Comparison of ENCODE assay signal across 10 cellular contexts in genomic region chr18:58867281-58867961, GRCh38. TPM values are rescaled to one million over a fixed set of nuclear protein-coding genes. Genes with fewer than 3 reads are reported as not detected.
DNase-seq lines count a peak whose midpoint lies in the region; ATAC-seq and TF ChIP-seq lines count a peak whose summit lies in the region.
"Had no signal": no experiment of that assay in that cellular context is flagged by ENCODE, and none has a peak within 500 bp of the region (broad histone marks: within the 10 kb centered on the region; RNA-seq: fewer than 3 reads in every experiment).

No MANE protein-coding gene starts in this region.

- H3K4me1 ChIP-seq in iPS-20b (ENCODE audit: insufficient read depth, low read length): peaks cover 47% of the 10 kb centered on the region
- peaks cover 65% of the 10 kb centered on the region for H3K4me1 ChIP-seq in suprapubic skin

- TF ChIP-seq POLR2A in suprapubic skin (IDR thresholded peaks at IDR 0.05): no peak

- ATAC-seq in activated T-cell treated with anti-CD3 and anti-CD28 coated beads, Interleukin-2, amount 50 U/mL, for 72 hours (replicated peaks in 1 of 2): no peak

- peak overlapping the region; percentile 85 for H3K9ac ChIP-seq in iPS-20b (ENCODE audit: low read depth, low read length)

- peak overlapping the region; percentile 94 for H3K27ac ChIP-seq in iPS-20b (ENCODE audit: low read length)
- H3K27ac ChIP-seq in suprapubic skin: peak overlapping the region; percentile 96

- DNase-seq in H7 (peak; percentile 88), astrocyte of the spinal cord (ENCODE audit: low read depth, low spot score) (peak; percentile 52), suprapubic skin (ENCODE audit: low spot score in 2 of 2) (no peak), DMS53 (lab: John Stamatoyannopoulos, UW) (no peak), HuH-7 (ENCODE audit: low spot score) (no peak)
- no peak for DNase-seq in activated T-cell treated with anti-CD3 and anti-CD28 coated beads, Interleukin-2, amount 50 U/mL, for 48 hours
- no peak for DNase-seq in activated T-cell treated with anti-CD3 and anti-CD28 coated beads, Interleukin-2, amount 50 U/mL, for 72 hours
- DNase-seq: adrenal gland, stomach had no signal

- H3K4me3 ChIP-seq in H7 (ENCODE audit: insufficient read depth, low read depth, low read length): peak overlapping the region; percentile 7; the same call in 1 of the 2 replicates
- H3K4me3 ChIP-seq in astrocyte of the spinal cord (ENCODE audit: low read depth, low read length): no peak overlapping the region
- peak overlapping the region; percentile 64 for H3K4me3 ChIP-seq in iPS-20b (ENCODE audit: low read length)
- peak overlapping the region; percentile 8 for H3K4me3 ChIP-seq in suprapubic skin
- H3K4me3 ChIP-seq: adrenal gland had no signal

- H3K4me1 Mint-ChIP-seq in activated T-cell treated with anti-CD3 and anti-CD28 coated beads, Interleukin-2, amount 50 U/mL, for 72 hours (ENCODE audit: low read depth): peaks cover 10% of the 10 kb centered on the region

- H3K4me3 Mint-ChIP-seq in activated T-cell treated with anti-CD3 and anti-CD28 coated beads, Interleukin-2, amount 50 U/mL, for 72 hours: no peak overlapping the region

- H3K9me3 ChIP-seq in iPS-20b (ENCODE audit: insufficient read depth, low read depth, low read length) (peaks cover 7% of the 10 kb centered on the region; the same call in 1 of the 2 replicates), suprapubic skin (no peaks in the 10 kb centered on the region)
- H3K9me3 ChIP-seq: adrenal gland, stomach had no signal

- no peaks in the 10 kb centered on the region for H3K9me3 Mint-ChIP-seq in activated T-cell treated with anti-CD3 and anti-CD28 coated beads, Interleukin-2, amount 50 U/mL, for 72 hours

- TF ChIP-seq CTCF in astrocyte of the spinal cord (IDR thresholded peaks at IDR 0.05; ENCODE audit: low read depth, low read length): no peak
- TF ChIP-seq CTCF in suprapubic skin (IDR thresholded peaks at IDR 0.05): no peak

- WGBS in suprapubic skin: 33% methylated on average over 10 of the region's 10 CpGs

- H3K36me3 ChIP-seq in H7 (replicated peaks; ENCODE audit: control insufficient read depth, insufficient read depth, low read length) (peaks cover 58% of the 10 kb centered on the region), iPS-20b (ENCODE audit: insufficient read depth, low read depth, low read length) (peaks cover 79% of the 10 kb centered on the region), suprapubic skin (peaks cover 12% of the 10 kb centered on the region)

- H3K27me3 Mint-ChIP-seq in activated T-cell treated with anti-CD3 and anti-CD28 coated beads, Interleukin-2, amount 50 U/mL, for 72 hours (ENCODE audit: low read depth): peaks cover 80% of the 10 kb centered on the region

- no peaks in the 10 kb centered on the region for H3K27me3 ChIP-seq in H7 (ENCODE audit: control insufficient read depth, insufficient read depth, low read length)
- H3K27me3 ChIP-seq in iPS-20b (ENCODE audit: insufficient read depth, low read length): no peaks in the 10 kb centered on the region
- H3K27me3 ChIP-seq in suprapubic skin: no peaks in the 10 kb centered on the region
- H3K27me3 ChIP-seq: adrenal gland had no signal

- peaks cover 0 to 1% of the 10 kb centered on the region in 2 donors for H3K36me3 Mint-ChIP-seq in activated T-cell treated with anti-CD3 and anti-CD28 coated beads, Interleukin-2, amount 50 U/mL, for 72 hours (ENCODE audit: insufficient read depth in 2 of 2)

- no peak for TF ChIP-seq EP300 in suprapubic skin (IDR thresholded peaks at IDR 0.05)

- H3K27ac Mint-ChIP-seq in activated T-cell treated with anti-CD3 and anti-CD28 coated beads, Interleukin-2, amount 50 U/mL, for 72 hours: no peak overlapping the region

- in situ Hi-C loops in astrocyte of the spinal cord (cut with HindIII; ENCODE audit: low sequenced_read_pairs): no loop called here

RNA-seq across cellular contexts. Expression of gene ZNF532, which starts 2.7 kb away (rescaled TPM):
- 71.6 and 111 TPM in 2 replicates for total RNA-seq in H7 (2014; rRNA removed; shearing (Covaris generic))
- 10 to 100 TPM; 31.1 to 58.5 (median 51.7) TPM for total RNA-seq in suprapubic skin
- 10 to 100 TPM; 10.2 to 14.5 TPM for total RNA-seq in activated T-cell treated with anti-CD3 and anti-CD28 coated beads, Interleukin-2, amount 50 U/mL, for 72 hours

Comparison
In these comparisons a context has a peak if more than half of its experiments do, and no peak if none do; other contexts are left out.
1. DNase-seq: peak in H7 (single experiment) and astrocyte of the spinal cord (single experiment); none in suprapubic skin (0 of 2), DMS53 (single experiment), HuH-7 (single experiment), activated T-cell treated with anti-CD3 and anti-CD28 coated beads, Interleukin-2, amount 50 U/mL, for 48 hours (0 of 2) and activated T-cell treated with anti-CD3 and anti-CD28 coated beads, Interleukin-2, amount 50 U/mL, for 72 hours (0 of 2).